In genomic region chr10:94214497-94214896, GRCh38 we compare ENCODE assay signal across 14 cellular contexts.
"Had no signal": no experiment of that assay in that cellular context is flagged by ENCODE, and none has a peak within 500 bp of the region (broad histone marks: within the 10 kb centered on the region; RNA-seq: fewer than 3 reads in every experiment).

No MANE protein-coding gene starts in this region.

- H3K36me3 Mint-ChIP-seq: activated naive CD4-positive, alpha-beta T cell treated with anti-CD3 and anti-CD28 coated beads, Interleukin-2, amount 10 ng/mL, durations not matched to agents 7 days and 5 days; immature natural killer cell; naive thymus-derived CD4-positive, alpha-beta T cell; stimulated activated memory B cell treated with anti-CD40 and anti-IgM and Interleukin-4, amounts not matched to agents 10 μg/mL and 1 μg/mL and 100 μg/mL, for 72 hours had no signal

- H3K27ac Mint-ChIP-seq: activated CD4-positive, alpha-beta memory T cell treated with anti-CD3 and anti-CD28 coated beads, Interleukin-2, amount 10 ng/mL, durations not matched to agents 7 days and 5 days; activated CD4-positive, alpha-beta T cell treated with anti-CD3 and anti-CD28 coated beads for 36 hours; activated naive CD4-positive, alpha-beta T cell treated with anti-CD3 and anti-CD28 coated beads, Interleukin-2, amount 10 ng/mL, durations not matched to agents 7 days and 5 days; activated T-cell treated with anti-CD3 and anti-CD28 coated beads, Interleukin-2, amount 50 U/mL, for 24 hours; immature natural killer cell; naive thymus-derived CD4-positive, alpha-beta T cell; stimulated activated memory B cell treated with anti-CD40 and anti-IgM and Interleukin-4, amounts not matched to agents 10 μg/mL and 1 μg/mL and 100 μg/mL, for 72 hours had no signal

- H3K27me3 ChIP-seq: cardiac muscle cell, ovary had no signal

- ATAC-seq: activated CD4-positive, alpha-beta T cell treated with anti-CD3 and anti-CD28 coated beads for 36 hours; esophagus mucosa; naive thymus-derived CD4-positive, alpha-beta T cell; stimulated activated memory B cell treated with anti-CD40 and anti-IgM and Interleukin-4, amounts not matched to agents 10 μg/mL and 1 μg/mL and 100 μg/mL, for 72 hours had no signal

- H3K9me3 ChIP-seq: ovary had no signal

- H3K9me3 Mint-ChIP-seq: activated CD4-positive, alpha-beta memory T cell treated with anti-CD3 and anti-CD28 coated beads, Interleukin-2, amount 10 ng/mL, durations not matched to agents 7 days and 5 days; activated naive CD4-positive, alpha-beta T cell treated with anti-CD3 and anti-CD28 coated beads, Interleukin-2, amount 10 ng/mL, durations not matched to agents 7 days and 5 days; activated T-cell treated with anti-CD3 and anti-CD28 coated beads, Interleukin-2, amount 50 U/mL, for 24 hours; immature natural killer cell; stimulated activated memory B cell treated with anti-CD40 and anti-IgM and Interleukin-4, amounts not matched to agents 10 μg/mL and 1 μg/mL and 100 μg/mL, for 72 hours had no signal

- H3K27ac ChIP-seq: cardiac muscle cell, ovary, WERI-Rb-1 had no signal

- H3K36me3 ChIP-seq: cardiac muscle cell, ovary, WERI-Rb-1 had no signal

- H3K4me3 ChIP-seq: cardiac muscle cell, ovary had no signal

- H3K4me1 Mint-ChIP-seq: activated CD4-positive, alpha-beta memory T cell treated with anti-CD3 and anti-CD28 coated beads, Interleukin-2, amount 10 ng/mL, durations not matched to agents 7 days and 5 days; activated CD4-positive, alpha-beta T cell treated with anti-CD3 and anti-CD28 coated beads for 36 hours; activated naive CD4-positive, alpha-beta T cell treated with anti-CD3 and anti-CD28 coated beads, Interleukin-2, amount 10 ng/mL, durations not matched to agents 7 days and 5 days; immature natural killer cell; naive thymus-derived CD4-positive, alpha-beta T cell; stimulated activated memory B cell treated with anti-CD40 and anti-IgM and Interleukin-4, amounts not matched to agents 10 μg/mL and 1 μg/mL and 100 μg/mL, for 72 hours had no signal

- DNase-seq: activated CD4-positive, alpha-beta memory T cell treated with anti-CD3 and anti-CD28 coated beads, Interleukin-2, amount 10 ng/mL, durations not matched to agents 7 days and 5 days; activated CD4-positive, alpha-beta T cell treated with anti-CD3 and anti-CD28 coated beads for 36 hours; activated naive CD4-positive, alpha-beta T cell treated with anti-CD3 and anti-CD28 coated beads, Interleukin-2, amount 10 ng/mL, durations not matched to agents 7 days and 5 days; activated T-cell treated with anti-CD3 and anti-CD28 coated beads, Interleukin-2, amount 50 U/mL, for 24 hours; hippocampal formation; immature natural killer cell; naive thymus-derived CD4-positive, alpha-beta T cell; ovary; stimulated activated CD4-positive, alpha-beta T cell treated with anti-CD3 and anti-CD28 coated beads, Interleukin-2, amount 100 ng/mL, for 48 hours; trophoblast cell; WERI-Rb-1 had no signal

- H3K4me3 Mint-ChIP-seq: activated CD4-positive, alpha-beta memory T cell treated with anti-CD3 and anti-CD28 coated beads, Interleukin-2, amount 10 ng/mL, durations not matched to agents 7 days and 5 days; activated CD4-positive, alpha-beta T cell treated with anti-CD3 and anti-CD28 coated beads for 36 hours; activated naive CD4-positive, alpha-beta T cell treated with anti-CD3 and anti-CD28 coated beads, Interleukin-2, amount 10 ng/mL, durations not matched to agents 7 days and 5 days; activated T-cell treated with anti-CD3 and anti-CD28 coated beads, Interleukin-2, amount 50 U/mL, for 24 hours; immature natural killer cell; naive thymus-derived CD4-positive, alpha-beta T cell; stimulated activated memory B cell treated with anti-CD40 and anti-IgM and Interleukin-4, amounts not matched to agents 10 μg/mL and 1 μg/mL and 100 μg/mL, for 72 hours had no signal
